23 cellular contexts compared by ENCODE assay signal in genomic region chr3:72580246-72580756, GRCh38.
"Had no signal": no experiment of that assay in that cellular context is flagged by ENCODE, and none has a peak within 500 bp of the region (broad histone marks: within the 10 kb centered on the region; RNA-seq: fewer than 3 reads in every experiment).

No MANE protein-coding gene starts in this region.

- H3K27me3 ChIP-seq: dorsolateral prefrontal cortex, esophagus squamous epithelium, gastrocnemius medialis, heart right ventricle, left lung had no signal

- H3K4me3 ChIP-seq: coronary artery, dorsolateral prefrontal cortex, esophagus squamous epithelium, gastrocnemius medialis, heart right ventricle, left lung, lower lobe of right lung had no signal

- DNase-seq: dermis blood vessel endothelial cell; dorsolateral prefrontal cortex; effector CD4-positive, alpha-beta T cell; effector memory CD4-positive, alpha-beta T cell; esophagus squamous epithelium; foreskin fibroblast; foreskin melanocyte; gastrocnemius medialis; glutamatergic neuron; head of caudate nucleus; heart right ventricle; hippocampal formation; left cardiac atrium; left lung; left ventricle myocardium superior; lower lobe of right lung; mesenchymal stem cell; midbrain had no signal

- H3K9me3 ChIP-seq: esophagus squamous epithelium, gastrocnemius medialis, heart right ventricle, left lung, lower lobe of right lung had no signal

- ATAC-seq: gastrocnemius medialis, heart right ventricle, left cardiac atrium, left lung, left ventricle myocardium superior, lower lobe of right lung had no signal

- H3K36me3 ChIP-seq: esophagus squamous epithelium, gastrocnemius medialis, heart right ventricle, left lung, lower lobe of right lung had no signal

- H3K4me1 ChIP-seq: esophagus squamous epithelium, gastrocnemius medialis, heart right ventricle, left lung, lower lobe of right lung had no signal

- FAIRE-seq: colon, endothelial cell of umbilical vein, islet of Langerhans, keratinocyte had no signal

- H3K27ac ChIP-seq: coronary artery, dorsolateral prefrontal cortex, esophagus squamous epithelium, gastrocnemius medialis, heart right ventricle, left lung, lower lobe of right lung had no signal
